In the genomic region with DNA sequence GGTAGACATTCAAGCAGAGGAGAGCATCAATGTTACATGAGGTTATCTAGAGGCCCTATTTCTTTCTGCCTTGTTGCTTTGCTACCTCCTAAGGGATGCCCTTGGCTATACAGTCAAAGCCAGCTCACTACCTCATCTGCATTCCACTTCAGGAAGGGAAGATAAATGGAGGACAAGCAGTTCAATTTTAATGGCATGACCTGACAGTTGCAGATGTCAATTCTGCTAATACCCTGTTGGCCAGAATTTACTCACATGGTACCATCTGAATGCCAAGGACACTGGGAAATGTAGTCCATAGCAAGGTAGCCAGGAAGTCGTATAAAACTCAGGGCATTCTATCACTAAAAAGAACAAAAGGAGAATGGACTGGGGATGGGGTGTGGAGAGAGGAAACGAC, we compare ENCODE assay signal across 24 cellular contexts. TPM values are rescaled to one million over a fixed set of nuclear protein-coding genes. Genes with fewer than 3 reads are reported as not detected.
DNase-seq lines count a peak whose midpoint lies in the region; ATAC-seq and TF ChIP-seq lines count a peak whose summit lies in the region.
"Had no signal": no experiment of that assay in that cellular context is flagged by ENCODE, and none has a peak within 500 bp of the region (broad histone marks: within the 10 kb centered on the region; RNA-seq: fewer than 3 reads in every experiment).

No MANE protein-coding gene starts in this region.

- no peak overlapping the region for H3K9ac ChIP-seq in Loucy (ENCODE audit: low read depth, low read length, poor library complexity, severe bottlenecking)
- H3K9ac ChIP-seq: KMS-11 had no signal

- peak overlapping the region in 9 of 10 donors; percentile 10 to 99 (median 81) for H3K27ac ChIP-seq in heart right ventricle
- H3K27ac ChIP-seq: breast epithelium, KMS-11, thyroid gland had no signal

- DNase-seq in SK-MEL-5 (ENCODE audit: low read depth, low spot score), result peak; percentile 23
- peak in 1 of 2 donors; percentile 39 for DNase-seq in heart right ventricle
- no peak for DNase-seq in stimulated activated effector memory CD8-positive, alpha-beta T cell treated with anti-CD3 and anti-CD28 coated beads, Interleukin-12 subunit alpha, Interleukin-12 subunit beta, amount 100 ng/mL, for 72 hours (ENCODE audit: low spot score in 2 of 2)
- DNase-seq in amygdala (lab: John Stamatoyannopoulos, UW), result no peak
- no peak for DNase-seq in activated T-cell treated with anti-CD3 and anti-CD28 coated beads for 4 hours
- no peak for DNase-seq in immature natural killer cell
- DNase-seq: activated CD8-positive, alpha-beta T cell treated with anti-CD3 and anti-CD28 coated beads, Interleukin-2, amount 10 ng/mL, durations not matched to agents 7 days and 5 days; activated T-cell treated with anti-CD3 and anti-CD28 coated beads, Interleukin-2, amount 50 U/mL, for 4 hours; adrenal gland; CD4-positive, CD25-positive, alpha-beta regulatory T cell; GOT3; kidney glomerular epithelial cell; mammary epithelial cell; NCI-H2227 treated with DMSO at 0.1 percent for 48 hours; NCI-H82; stimulated activated CD4-positive, alpha-beta T cell treated with anti-CD3 and anti-CD28 coated beads, Interleukin-15, amount 100 ng/mL, for 24 hours; T-cell; thyroid gland had no signal

- no peaks in the 10 kb centered on the region for H3K27me3 ChIP-seq in Loucy (ENCODE audit: insufficient read depth, low read length, poor library complexity, severe bottlenecking)
- H3K27me3 ChIP-seq in heart right ventricle, result no peaks in the 10 kb centered on the region
- H3K27me3 ChIP-seq: adrenal gland, breast epithelium, thyroid gland had no signal

- no peak for TF ChIP-seq CTCF in Loucy (conservative IDR thresholded peaks at IDR 0.05; ENCODE audit: low read length)
- peak in 2 of 9 donors; percentile 12 to 18 for TF ChIP-seq CTCF in heart right ventricle (IDR thresholded peaks at IDR 0.05)

- intact Hi-C loops in heart right ventricle (cut with DNase I), result loop anchor here in 1 of 10 donors (10.0 kb wide), 1 partner anchor 143 kb away; no protein-coding TSS in a partner anchor

- 0 out of 2 replicates have a peak, but pooled peaks cover 5% of the 10 kb centered on the region for H3K9me2 ChIP-seq in Loucy (replicated peaks; ENCODE audit: low read depth, low read length)

- peaks cover 0 to 7% (median 0%) of the 10 kb centered on the region in 3 donors for H3K27me3 Mint-ChIP-seq in immature natural killer cell (ENCODE audit: low read depth in 3 of 3)

- no peak overlapping the region for H3K4me2 ChIP-seq in Loucy (ENCODE audit: low read depth, low read length, poor library complexity, severe bottlenecking)
- H3K4me2 ChIP-seq: KMS-11 had no signal

- no peaks in the 10 kb centered on the region for H3K9me3 Mint-ChIP-seq in stimulated activated effector memory CD8-positive, alpha-beta T cell treated with anti-CD3 and anti-CD28 coated beads, Interleukin-12 subunit alpha, Interleukin-12 subunit beta, amount 100 ng/mL, for 72 hours
- H3K9me3 Mint-ChIP-seq in immature natural killer cell, result no peaks in the 10 kb centered on the region
- H3K9me3 Mint-ChIP-seq: activated T-cell treated with anti-CD3 and anti-CD28 coated beads, Interleukin-2, amount 50 U/mL, for 4 hours; neural crest cell; stimulated activated naive CD8-positive, alpha-beta T cell treated with anti-CD3 and anti-CD28 coated beads, Interleukin-15, Interleukin-2, amounts not matched to agents 100 ng/mL and 50 ng/mL, for 24 hours; T-cell had no signal

- no peaks in the 10 kb centered on the region for H3K4me1 Mint-ChIP-seq in stimulated activated effector memory CD8-positive, alpha-beta T cell treated with anti-CD3 and anti-CD28 coated beads, Interleukin-12 subunit alpha, Interleukin-12 subunit beta, amount 100 ng/mL, for 72 hours
- H3K4me1 Mint-ChIP-seq in immature natural killer cell, result no peaks in the 10 kb centered on the region
- H3K4me1 Mint-ChIP-seq: CD4-positive, CD25-positive, alpha-beta regulatory T cell; T-cell had no signal

- ATAC-seq in heart right ventricle, result peak; percentile 50 to 83 (median 67)
- ATAC-seq in stimulated activated effector memory CD8-positive, alpha-beta T cell treated with anti-CD3 and anti-CD28 coated beads, Interleukin-12 subunit alpha, Interleukin-12 subunit beta, amount 100 ng/mL, for 72 hours, result peak; percentile 12
- ATAC-seq: activated CD8-positive, alpha-beta T cell treated with anti-CD3 and anti-CD28 coated beads, Interleukin-2, amount 10 ng/mL, durations not matched to agents 7 days and 5 days; activated T-cell treated with anti-CD3 and anti-CD28 coated beads, Interleukin-2, amount 50 U/mL, for 4 hours; sciatic nerve; T-cell had no signal

- whole genome bisulfite sequencing in heart right ventricle, 2 donors, result 77 to 79% methylated on average over 2 of the region's 2 CpGs

- in situ Hi-C loops in SK-MEL-5 (cut with HindIII; ENCODE audit: low pct_unique_long_range_greater_than_20kb, low sequenced_read_pairs), result no loop called here

- H3K4me3 ChIP-seq in Loucy (ENCODE audit: low read length, poor library complexity, severe bottlenecking) (no peak overlapping the region), heart right ventricle (no peak overlapping the region)
- H3K4me3 ChIP-seq: adrenal gland, breast epithelium, thyroid gland had no signal

- H3K4me1 ChIP-seq in Loucy (ENCODE audit: insufficient read depth, low read length, poor library complexity, severe bottlenecking) (no peaks in the 10 kb centered on the region), heart right ventricle (peaks cover 7 to 100% (median 78%) of the 10 kb centered on the region in 9 donors)
- H3K4me1 ChIP-seq: breast epithelium had no signal

- peak overlapping the region; percentile 12; the same call in 1 of the 2 replicates for H2AFZ ChIP-seq in Loucy (ENCODE audit: low read length)

- no peak overlapping the region for H3K27ac Mint-ChIP-seq in stimulated activated effector memory CD8-positive, alpha-beta T cell treated with anti-CD3 and anti-CD28 coated beads, Interleukin-12 subunit alpha, Interleukin-12 subunit beta, amount 100 ng/mL, for 72 hours
- no peak overlapping the region for H3K27ac Mint-ChIP-seq in immature natural killer cell
- H3K27ac Mint-ChIP-seq: activated CD8-positive, alpha-beta T cell treated with anti-CD3 and anti-CD28 coated beads, Interleukin-2, amount 10 ng/mL, durations not matched to agents 7 days and 5 days; stimulated activated naive CD8-positive, alpha-beta T cell treated with anti-CD3 and anti-CD28 coated beads, Interleukin-15, Interleukin-2, amounts not matched to agents 100 ng/mL and 50 ng/mL, for 24 hours; T-cell had no signal

- no peaks in the 10 kb centered on the region for H3F3A ChIP-seq in Loucy (ENCODE audit: low read depth)

- H3K9me3 ChIP-seq in Loucy (ENCODE audit: insufficient read depth, low read depth, low read length) (no peaks in the 10 kb centered on the region), heart right ventricle (no peaks in the 10 kb centered on the region)
- H3K9me3 ChIP-seq: adrenal gland, breast epithelium, thyroid gland had no signal

- no peaks in the 10 kb centered on the region for H3K36me3 Mint-ChIP-seq in stimulated activated effector memory CD8-positive, alpha-beta T cell treated with anti-CD3 and anti-CD28 coated beads, Interleukin-12 subunit alpha, Interleukin-12 subunit beta, amount 100 ng/mL, for 72 hours
- H3K36me3 Mint-ChIP-seq in immature natural killer cell, result no peaks in the 10 kb centered on the region
- H3K36me3 Mint-ChIP-seq: CD4-positive, CD25-positive, alpha-beta regulatory T cell; T-cell had no signal

- no peak overlapping the region for H3K4me3 Mint-ChIP-seq in stimulated activated effector memory CD8-positive, alpha-beta T cell treated with anti-CD3 and anti-CD28 coated beads, Interleukin-12 subunit alpha, Interleukin-12 subunit beta, amount 100 ng/mL, for 72 hours
- no peak overlapping the region for H3K4me3 Mint-ChIP-seq in immature natural killer cell
- H3K4me3 Mint-ChIP-seq: activated CD8-positive, alpha-beta T cell treated with anti-CD3 and anti-CD28 coated beads, Interleukin-2, amount 10 ng/mL, durations not matched to agents 7 days and 5 days; activated T-cell treated with anti-CD3 and anti-CD28 coated beads, Interleukin-2, amount 50 U/mL, for 4 hours; CD4-positive, CD25-positive, alpha-beta regulatory T cell; neural crest cell; stimulated activated naive CD8-positive, alpha-beta T cell treated with anti-CD3 and anti-CD28 coated beads, Interleukin-15, Interleukin-2, amounts not matched to agents 100 ng/mL and 50 ng/mL, for 24 hours; T-cell had no signal

- H3K79me2 ChIP-seq in Loucy (ENCODE audit: insufficient read depth, low read length), result no peaks in the 10 kb centered on the region

- H3K36me3 ChIP-seq in Loucy (ENCODE audit: insufficient read depth, low read length) (no peaks in the 10 kb centered on the region), heart right ventricle (peaks cover 0 to 100% (median 20%) of the 10 kb centered on the region in 9 donors)
- H3K36me3 ChIP-seq: breast epithelium, thyroid gland had no signal

- H4K20me1 ChIP-seq in Loucy (ENCODE audit: insufficient read depth, low read length, poor library complexity, severe bottlenecking), result no peaks in the 10 kb centered on the region

RNA-seq across cellular contexts. Expression of a gene that starts 31.5 kb away (rescaled TPM):
- 0.11 and 0.40 TPM in 2 replicates for total RNA-seq in SK-MEL-5 (2014; rRNA removed; shearing (Covaris generic))
- polyA plus RNA-seq in SK-MEL-5 (2015; cell fraction: cytosol; rRNA removed), result 0.25 and 0.30 TPM in 2 replicates
- 0.33 and 0.38 TPM in 2 replicates for polyA plus RNA-seq in SK-MEL-5 (2015; cell fraction: nucleus; rRNA removed)
- total RNA-seq in heart right ventricle, result 100 to 1,000 TPM in 7 of 10 donors, 10 to 100 TPM in 3; 82.5 to 173 (median 121) TPM
- polyA plus RNA-seq in heart right ventricle, result 100 to 1,000 TPM in 1 of 2 donors, 10 to 100 TPM in 1; 81.2 to 194 TPM
- polyA plus RNA-seq in immature natural killer cell, result not detected
- total RNA-seq: activated CD8-positive, alpha-beta T cell treated with anti-CD3 and anti-CD28 coated beads, Interleukin-2, amount 10 ng/mL, durations not matched to agents 7 days and 5 days; activated T-cell treated with anti-CD3 and anti-CD28 coated beads, Interleukin-2, amount 50 U/mL, for 4 hours; CD4-positive, CD25-positive, alpha-beta regulatory T cell had no signal
- polyA plus RNA-seq: CD4-positive, CD25-positive, alpha-beta regulatory T cell had no signal

Comparison
In these comparisons a context has a peak if more than half of its experiments do, and no peak if none do; other contexts are left out.
1. RNA of a gene that starts 31.5 kb away (total RNA-seq): 82.5 to 173 TPM in heart right ventricle; 0.11 to 0.40 TPM in SK-MEL-5; every median in the first group is over 10 times any median in the second.